8 cellular contexts compared by ENCODE assay signal in genomic region chr20:53584550-53584913, GRCh38. TPM values are rescaled to one million over a fixed set of nuclear protein-coding genes. Genes with fewer than 3 reads are reported as not detected.
A peak's percentile ranks its signal among the peaks of the same experiment; 100 is the strongest.
DNase-seq lines count a peak whose midpoint lies in the region; ATAC-seq and TF ChIP-seq lines count a peak whose summit lies in the region.
"Not testable (repeated sequence)": the region's sequence is repeated elsewhere in the genome, so short reads cannot be mapped to it uniquely, and the experiment has no call there.

No MANE protein-coding gene starts in this region.

- H3K4me1 Mint-ChIP-seq in activated B cell treated with CpG ODN at 0.5 μM for 24 hours: peaks cover 88% of the 10 kb centered on the region
- H3K4me1 Mint-ChIP-seq in activated naive CD4-positive, alpha-beta T cell treated with anti-CD3 and anti-CD28 coated beads for 36 hours (ENCODE audit: low read depth): peaks cover 78% of the 10 kb centered on the region

- H3K4me1 ChIP-seq in DOHH2 (ENCODE audit: control insufficient read depth, low read length) (peaks cover 92% of the 10 kb centered on the region), OCI-LY3 (ENCODE audit: low read length) (peaks cover 79% of the 10 kb centered on the region), ectodermal cell (ENCODE audit: control insufficient read depth, insufficient read depth, low read length) (peaks cover 39% of the 10 kb centered on the region), iPS-20b (ENCODE audit: insufficient read depth, low read length) (peaks cover 27% of the 10 kb centered on the region), parathyroid adenoma (peaks cover 35% of the 10 kb centered on the region), vagina (peaks cover 74% of the 10 kb centered on the region)

- TF ChIP-seq POLR2A in vagina (IDR thresholded peaks at IDR 0.05): not testable (repeated sequence)

- not testable (repeated sequence) for H3K9me3 ChIP-seq in DOHH2 (ENCODE audit: control insufficient read depth, insufficient read depth, low read length); OCI-LY3 (ENCODE audit: insufficient read depth, low read length); ectodermal cell (ENCODE audit: control insufficient read depth, low read length); iPS-20b (ENCODE audit: insufficient read depth, low read depth, low read length); parathyroid adenoma (ENCODE audit: control insufficient read depth, low read length); vagina

- ATAC-seq in activated B cell treated with CpG ODN at 0.5 μM for 24 hours (ENCODE audit: low read depth): not testable (repeated sequence)

- H3K4me2 ChIP-seq in DOHH2 (ENCODE audit: low read length) (peak overlapping the region; percentile 89), OCI-LY3 (ENCODE audit: low read length) (peak overlapping the region; percentile 83)
- not testable (repeated sequence) for H3K4me2 ChIP-seq in parathyroid adenoma (ENCODE audit: low read length)

- H3K4me3 Mint-ChIP-seq in activated B cell treated with CpG ODN at 0.5 μM for 24 hours: peak overlapping the region; percentile 72
- not testable (repeated sequence) for H3K4me3 Mint-ChIP-seq in activated naive CD4-positive, alpha-beta T cell treated with anti-CD3 and anti-CD28 coated beads for 36 hours

- H3K27me3 ChIP-seq in DOHH2 (ENCODE audit: control insufficient read depth, low read length); OCI-LY3 (ENCODE audit: low read depth, low read length); ectodermal cell (ENCODE audit: control insufficient read depth, insufficient read depth, low read length, poor library complexity, severe bottlenecking); iPS-20b (ENCODE audit: insufficient read depth, low read length); parathyroid adenoma (ENCODE audit: control insufficient read depth, insufficient read depth, low read length); vagina: not testable (repeated sequence)

- POLR2A ChIA-PET in activated B cell treated with CpG ODN at 0.5 μM for 24 hours (lab: Charles Lee): interaction anchor here (0.8 to 1.5 kb wide), 4 partner anchors 9 to 310 kb away, joined by 3 to 7 read pairs (median 4); partner anchors contain the start of gene ZNF217

- peak overlapping the region; percentile 88 for H3K27ac Mint-ChIP-seq in activated B cell treated with CpG ODN at 0.5 μM for 24 hours
- H3K27ac Mint-ChIP-seq in activated naive CD4-positive, alpha-beta T cell treated with anti-CD3 and anti-CD28 coated beads for 36 hours: peak overlapping the region; percentile 88

- intact Hi-C loops in activated B cell treated with CpG ODN at 0.5 μM for 24 hours (cut with micrococcal nuclease); vagina (cut with DNase I): not testable (repeated sequence)
- intact Hi-C loops in activated naive CD4-positive, alpha-beta T cell treated with anti-CD3 and anti-CD28 coated beads for 36 hours (cut with micrococcal nuclease): loop anchor here (5.0 kb wide), 2 partner anchors 512 to 562 kb away; no protein-coding TSS in a partner anchor

- H3K4me3 ChIP-seq in DOHH2 (ENCODE audit: low read length): peak overlapping the region; percentile 69; the same call in 1 of the 2 replicates
- H3K4me3 ChIP-seq in OCI-LY3 (ENCODE audit: low read length): peak overlapping the region; percentile 48
- not testable (repeated sequence) for H3K4me3 ChIP-seq in ectodermal cell (ENCODE audit: insufficient read depth, low read depth, low read length); parathyroid adenoma (ENCODE audit: low read depth, low read length); vagina
- peak overlapping the region; percentile 40; the same call in 1 of the 2 replicates for H3K4me3 ChIP-seq in iPS-20b (ENCODE audit: low read length)

- H3K27me3 Mint-ChIP-seq in activated B cell treated with CpG ODN at 0.5 μM for 24 hours; activated naive CD4-positive, alpha-beta T cell treated with anti-CD3 and anti-CD28 coated beads for 36 hours (ENCODE audit: low read depth): not testable (repeated sequence)

- H3K27ac ChIP-seq in DOHH2 (ENCODE audit: low read depth, low read length) (peak overlapping the region; percentile 36), OCI-LY3 (ENCODE audit: low read length) (peak overlapping the region; percentile 92), ectodermal cell (ENCODE audit: insufficient read depth, low read depth, low read length, poor library complexity, severe bottlenecking) (peak overlapping the region; percentile 83), parathyroid adenoma (peak overlapping the region; percentile 30), vagina (peak overlapping the region; percentile 78)
- H3K27ac ChIP-seq in iPS-20b (ENCODE audit: low read length): not testable (repeated sequence)

- H3K79me2 ChIP-seq in DOHH2 (ENCODE audit: control insufficient read depth, low read length) (peaks cover 99% of the 10 kb centered on the region), OCI-LY3 (ENCODE audit: low read length) (peaks cover 99% of the 10 kb centered on the region), parathyroid adenoma (peaks cover 55% of the 10 kb centered on the region)

- not testable (repeated sequence) for H2AFZ ChIP-seq in OCI-LY3 (ENCODE audit: low read depth, low read length); parathyroid adenoma

- peaks cover 33% of the 10 kb centered on the region for H3K36me3 Mint-ChIP-seq in activated B cell treated with CpG ODN at 0.5 μM for 24 hours (ENCODE audit: low read depth)
- H3K36me3 Mint-ChIP-seq in activated naive CD4-positive, alpha-beta T cell treated with anti-CD3 and anti-CD28 coated beads for 36 hours (ENCODE audit: low read depth): peaks cover 30% of the 10 kb centered on the region

- TF ChIP-seq CTCF in DOHH2 (IDR thresholded peaks at IDR 0.05; ENCODE audit: low read depth, low read length, poor library complexity, severe bottlenecking); OCI-LY3 (IDR thresholded peaks at IDR 0.05; ENCODE audit: low read depth, low read length); activated B cell treated with CpG ODN at 0.5 μM for 24 hours (IDR thresholded peaks at IDR 0.05); parathyroid adenoma (IDR thresholded peaks at IDR 0.05); vagina (IDR thresholded peaks at IDR 0.05): not testable (repeated sequence)

- H3K36me3 ChIP-seq in DOHH2 (ENCODE audit: control insufficient read depth, low read length): peaks cover 45% of the 10 kb centered on the region
- peaks cover 35% of the 10 kb centered on the region for H3K36me3 ChIP-seq in OCI-LY3 (replicated peaks; ENCODE audit: low read depth, low read length)
- peaks cover 15% of the 10 kb centered on the region for H3K36me3 ChIP-seq in ectodermal cell (ENCODE audit: control insufficient read depth, insufficient read depth, low read length)
- peaks cover 37% of the 10 kb centered on the region for H3K36me3 ChIP-seq in iPS-20b (ENCODE audit: insufficient read depth, low read depth, low read length)
- not testable (repeated sequence) for H3K36me3 ChIP-seq in parathyroid adenoma (ENCODE audit: control insufficient read depth, insufficient read depth, low read length)
- peaks cover 0 to 15% of the 10 kb centered on the region in 2 donors for H3K36me3 ChIP-seq in vagina

- not testable (repeated sequence) for H3K9me2 ChIP-seq in DOHH2 (replicated peaks; ENCODE audit: control insufficient read depth, low read length)

- H3K9ac ChIP-seq in OCI-LY3 (ENCODE audit: low read length) (0 out of 2 replicates have a peak overlapping the region, but pooled peaks have one; percentile 25), iPS-20b (ENCODE audit: low read depth, low read length) (peak overlapping the region; percentile 38; the same call in 1 of the 2 replicates)
- H3K9ac ChIP-seq in parathyroid adenoma: not testable (repeated sequence)

- H3K9me3 Mint-ChIP-seq in activated B cell treated with CpG ODN at 0.5 μM for 24 hours; activated naive CD4-positive, alpha-beta T cell treated with anti-CD3 and anti-CD28 coated beads for 36 hours: not testable (repeated sequence)

- H4K20me1 ChIP-seq in DOHH2 (ENCODE audit: control insufficient read depth, insufficient read depth, low read depth, low read length): not testable (repeated sequence)
- H4K20me1 ChIP-seq in OCI-LY3 (ENCODE audit: insufficient read depth, low read length): peaks cover 63% of the 10 kb centered on the region

- 31 to 61% methylated on average over 1 to 2 of the region's 3 CpGs for WGBS in ectodermal cell, 2 experiments

- CTCF ChIA-PET in activated B cell treated with CpG ODN at 0.5 μM for 24 hours (lab: Charles Lee): interaction anchor here (1.8 kb wide), 1 partner anchor 331 kb away, joined by 4 read pairs; no protein-coding TSS in a partner anchor
- CTCF ChIA-PET in activated naive CD4-positive, alpha-beta T cell treated with anti-CD3 and anti-CD28 coated beads for 36 hours (lab: Charles Lee): interaction anchor here (0.5 to 0.6 kb wide), 2 partner anchors 13 to 341 kb away, joined by 4 to 5 read pairs; no protein-coding TSS in a partner anchor

- peaks cover 19% of the 10 kb centered on the region for H3F3A ChIP-seq in DOHH2 (ENCODE audit: control insufficient read depth, insufficient read depth)

- DNase-seq in activated B cell treated with CpG ODN at 0.5 μM for 24 hours; activated naive CD4-positive, alpha-beta T cell treated with anti-CD3 and anti-CD28 coated beads for 36 hours; vagina (ENCODE audit: extremely low spot score in 2 of 2): not testable (repeated sequence)

RNA-seq across cellular contexts. Expression of gene ZNF217, which starts 9.1 kb away (rescaled TPM):
- 70.0 and 80.3 TPM in 2 replicates for total RNA-seq in activated B cell treated with CpG ODN at 0.5 μM for 24 hours
- 10 to 100 TPM; 37.2 to 38.3 TPM for total RNA-seq in activated naive CD4-positive, alpha-beta T cell treated with anti-CD3 and anti-CD28 coated beads for 36 hours
- 81.2 TPM for polyA plus RNA-seq in ectodermal cell (2013, experiment 1 of 4)
- 84.0 TPM for polyA plus RNA-seq in ectodermal cell (2013, experiment 2 of 4)
- 63.1 TPM for polyA plus RNA-seq in ectodermal cell (2013, experiment 3 of 4)
- 74.4 TPM for polyA plus RNA-seq in ectodermal cell (2013, experiment 4 of 4)
- total RNA-seq in vagina: 30.4 TPM
